ENCODE assay signal across 12 cellular contexts in genomic region chr1:47703981-47704596, GRCh38.
DNase-seq lines count a peak whose midpoint lies in the region; ATAC-seq and TF ChIP-seq lines count a peak whose summit lies in the region.
"Had no signal": no experiment of that assay in that cellular context is flagged by ENCODE, and none has a peak within 500 bp of the region (broad histone marks: within the 10 kb centered on the region; RNA-seq: fewer than 3 reads in every experiment).

No MANE protein-coding gene starts in this region.

- no peak; the same call in 2 of the 3 replicates for ATAC-seq in RWPE2 (ENCODE audit: low read depth)
- no peak for ATAC-seq in GM18867 (IDR thresholded peaks at IDR 0.05; ENCODE audit: unreplicated experiment)
- no peak for ATAC-seq in GM21526 (IDR thresholded peaks at IDR 0.05; ENCODE audit: low FRiP score, unreplicated experiment)

- no peak overlapping the region for H3K4me3 ChIP-seq in RWPE2 (ENCODE audit: severe bottlenecking)

- peaks cover 19% of the 10 kb centered on the region for H3K27me3 ChIP-seq in RWPE2 (ENCODE audit: insufficient read depth, poor library complexity, severe bottlenecking)

- H3K36me3 ChIP-seq in RWPE2 (ENCODE audit: low read depth), result no peaks in the 10 kb centered on the region

- no peak overlapping the region for H3K27ac ChIP-seq in RWPE2 (ENCODE audit: poor library complexity, severe bottlenecking)

- peak; percentile 18 for TF ChIP-seq CTCF in RWPE2 (IDR thresholded peaks at IDR 0.05; ENCODE audit: poor library complexity, severe bottlenecking)

- no peaks in the 10 kb centered on the region for H3K4me1 ChIP-seq in RWPE2 (ENCODE audit: insufficient read depth, poor library complexity, severe bottlenecking)

- no peaks in the 10 kb centered on the region for H3K9me3 ChIP-seq in RWPE2 (ENCODE audit: severe bottlenecking)

- DNase-seq in AG08395 (ENCODE audit: low spot score) (peak; percentile 88), GM04504 (ENCODE audit: low read depth) (peak; percentile 35), RWPE2 (ENCODE audit: low spot score) (no peak), fibroblast of the conjunctiva (ENCODE audit: low read depth) (peak; percentile 70), mesenteric fat pad (ENCODE audit: low spot score) (no peak), ureter (ENCODE audit: low spot score) (no peak)
- DNase-seq: activated CD4-positive, CD25-positive, alpha-beta regulatory T cell treated with anti-CD3 and anti-CD28 coated beads, Interleukin-2, amount 50 U/mL, for 72 hours; activated naive CD8-positive, alpha-beta T cell treated with anti-CD3 and anti-CD28 coated beads, Interleukin-2, amount 10 ng/mL, durations not matched to agents 7 days and 5 days; NCI-H226; nucleus accumbens had no signal

Comparison
In these comparisons a context has a peak if more than half of its experiments do, and no peak if none do; other contexts are left out.
1. DNase-seq: peak in AG08395 (single experiment), GM04504 (single experiment) and fibroblast of the conjunctiva (single experiment); none in RWPE2 (single experiment), mesenteric fat pad (single experiment) and ureter (single experiment).